In the genomic region with DNA sequence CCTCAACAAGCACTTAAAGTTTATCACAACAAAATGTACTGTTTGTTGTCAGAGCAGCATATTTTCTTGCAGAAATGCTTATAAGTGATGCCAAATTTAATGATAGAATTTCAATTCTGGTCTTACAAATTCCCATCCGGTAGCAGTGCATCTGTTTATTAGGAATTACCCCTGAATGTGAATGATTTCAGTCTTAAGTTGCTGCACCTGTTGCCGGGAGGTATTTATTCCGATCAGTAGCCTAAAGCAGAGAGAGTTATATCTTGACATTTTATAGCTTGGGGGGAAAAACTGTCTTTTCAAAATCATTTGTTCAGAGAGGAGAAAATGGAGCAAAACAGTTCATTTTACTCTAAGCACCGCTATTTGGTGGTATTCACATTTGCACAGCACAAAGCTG, we compare ENCODE assay signal across 6 cellular contexts.
"Had no signal": no experiment of that assay in that cellular context is flagged by ENCODE, and none has a peak within 500 bp of the region (broad histone marks: within the 10 kb centered on the region; RNA-seq: fewer than 3 reads in every experiment).

No MANE protein-coding gene starts in this region.

- DNase-seq: GM23248, GOT3, H7, IMR-90 had no signal

- H3K36me3 ChIP-seq: HAP-1 had no signal

- H2AFZ ChIP-seq: GM23248 had no signal

- H3K27ac ChIP-seq: GM23248 had no signal

- H3K9ac ChIP-seq: GM23248 had no signal

- H3K4me3 ChIP-seq: GM23248, HAP-1, K562 had no signal

- H3K9me3 ChIP-seq: HAP-1 had no signal
